18 cellular contexts compared by ENCODE assay signal in the genomic region with DNA sequence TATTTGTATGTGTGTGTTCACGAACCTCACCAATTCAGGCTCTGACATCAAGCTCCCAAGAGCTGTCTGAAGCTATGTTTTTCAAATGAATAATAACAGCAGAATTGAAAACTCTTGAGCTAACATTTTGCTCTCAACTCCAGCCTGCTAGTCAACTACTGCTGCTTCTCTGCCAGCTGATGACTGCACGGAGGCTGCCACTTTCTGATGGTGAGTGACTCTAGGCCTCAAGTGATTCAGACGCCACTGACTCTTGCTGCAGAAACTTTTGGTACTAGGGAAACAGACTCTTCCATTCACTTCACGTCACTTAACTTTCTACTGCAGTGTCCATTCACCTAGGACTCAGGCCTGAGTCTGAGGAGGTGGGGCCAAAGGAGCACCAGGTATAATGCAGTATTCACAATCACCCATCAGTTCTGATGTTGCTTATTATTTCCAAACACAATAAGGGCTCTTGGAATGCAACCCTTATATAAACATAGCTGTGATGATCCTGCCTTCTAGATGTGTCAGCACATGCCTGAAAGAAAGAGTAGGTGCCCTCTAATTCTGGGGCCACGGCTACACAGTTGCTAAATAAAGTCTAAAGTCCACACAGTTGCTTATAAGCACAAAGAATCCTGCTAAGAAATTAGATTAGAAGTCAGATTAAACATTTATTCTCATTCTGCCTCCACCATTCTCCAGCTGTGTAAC. TPM values are rescaled to one million over a fixed set of nuclear protein-coding genes. Genes with fewer than 3 reads are reported as not detected.
DNase-seq lines count a peak whose midpoint lies in the region; ATAC-seq and TF ChIP-seq lines count a peak whose summit lies in the region.
"Had no signal": no experiment of that assay in that cellular context is flagged by ENCODE, and none has a peak within 500 bp of the region (broad histone marks: within the 10 kb centered on the region; RNA-seq: fewer than 3 reads in every experiment).

No MANE protein-coding gene starts in this region.

- intact Hi-C loops in esophagus muscularis mucosa (cut with DNase I): loop anchor here (5.0 kb wide), 1 partner anchor 1261 kb away; no protein-coding TSS in a partner anchor

- H3K4me1 ChIP-seq in HEK293 (ENCODE audit: control insufficient read depth, insufficient read depth, low read length) (no peaks in the 10 kb centered on the region), esophagus muscularis mucosa (peaks cover 3 to 21% (median 12%) of the 10 kb centered on the region in 4 donors), Peyer's patch (no peaks in the 10 kb centered on the region)
- H3K4me1 ChIP-seq: testis had no signal

- POLR2A ChIA-PET in HEK293 (lab: Yijun Ruan, JAX): no interaction called here

- DNase-seq in RPMI7951 (ENCODE audit: low read depth) (peak; percentile 50), esophagus muscularis mucosa (ENCODE audit: extremely low spot score) (no peak), stromal cell of bone marrow (ENCODE audit: low read depth) (peak; percentile 70), Peyer's patch (no peak)
- no peak for DNase-seq in stimulated activated effector memory CD8-positive, alpha-beta T cell treated with anti-CD3 and anti-CD28 coated beads, Interleukin-12 subunit alpha, Interleukin-12 subunit beta, amount 100 ng/mL, for 72 hours (ENCODE audit: low spot score in 2 of 2)
- DNase-seq: activated CD4-positive, CD25-positive, alpha-beta regulatory T cell treated with anti-CD3 and anti-CD28 coated beads, Interleukin-2, amount 50 U/mL, for 72 hours; heart right ventricle; midbrain; NCI-H2171 treated with DMSO at 0.1 percent for 48 hours; stimulated activated CD4-positive, alpha-beta T cell treated with anti-CD3 and anti-CD28 coated beads, Interleukin-1b, Interleukin-23, amount 100 ng/mL, for 48 hours; T-helper 17 cell; testis had no signal

- 51% methylated on average over 5 of the region's 5 CpGs for WGBS in esophagus muscularis mucosa

- H3K27me3 ChIP-seq in esophagus muscularis mucosa: no peaks in the 10 kb centered on the region
- H3K27me3 ChIP-seq in Peyer's patch: no peaks in the 10 kb centered on the region
- H3K27me3 ChIP-seq: testis had no signal

- H3K4me3 Mint-ChIP-seq in stimulated activated effector memory CD8-positive, alpha-beta T cell treated with anti-CD3 and anti-CD28 coated beads, Interleukin-12 subunit alpha, Interleukin-12 subunit beta, amount 100 ng/mL, for 72 hours: no peak overlapping the region
- H3K4me3 Mint-ChIP-seq: activated naive CD4-positive, alpha-beta T cell treated with anti-CD3 and anti-CD28 coated beads, Interleukin-2, amount 50 U/mL, for 24 hours; CD14-positive monocyte; T-helper 17 cell had no signal

- H3K27ac ChIP-seq in HEK293 (ENCODE audit: extremely low read depth, low read depth, low read length): no peak overlapping the region
- H3K27ac ChIP-seq in esophagus muscularis mucosa (replicated peaks in 1 of 4): peak overlapping the region in 3 of 4 donors; percentile 2 to 47 (median 26)
- no peak overlapping the region for H3K27ac ChIP-seq in Peyer's patch
- H3K27ac ChIP-seq: heart right ventricle, testis had no signal

- H3K9me3 Mint-ChIP-seq in stimulated activated effector memory CD8-positive, alpha-beta T cell treated with anti-CD3 and anti-CD28 coated beads, Interleukin-12 subunit alpha, Interleukin-12 subunit beta, amount 100 ng/mL, for 72 hours: no peaks in the 10 kb centered on the region
- H3K9me3 Mint-ChIP-seq: activated naive CD4-positive, alpha-beta T cell treated with anti-CD3 and anti-CD28 coated beads, Interleukin-2, amount 50 U/mL, for 24 hours; CD14-positive monocyte had no signal

- TF ChIP-seq CTCF in HEK293 (tag by site-specific recombination; IDR thresholded peaks at IDR 0.05) (no peak), esophagus muscularis mucosa (IDR thresholded peaks at IDR 0.05) (no peak), Peyer's patch (IDR thresholded peaks at IDR 0.05) (no peak)

- H3K4me3 ChIP-seq in HEK293 (ENCODE audit: low read depth, low read length) (no peak overlapping the region), esophagus muscularis mucosa (no peak overlapping the region), Peyer's patch (no peak overlapping the region)
- H3K4me3 ChIP-seq: heart right ventricle, testis had no signal

- peaks cover 3% of the 10 kb centered on the region for H3K4me1 Mint-ChIP-seq in stimulated activated effector memory CD8-positive, alpha-beta T cell treated with anti-CD3 and anti-CD28 coated beads, Interleukin-12 subunit alpha, Interleukin-12 subunit beta, amount 100 ng/mL, for 72 hours
- H3K4me1 Mint-ChIP-seq: activated naive CD4-positive, alpha-beta T cell treated with anti-CD3 and anti-CD28 coated beads, Interleukin-2, amount 50 U/mL, for 24 hours had no signal

- peaks cover 3% of the 10 kb centered on the region for H3K36me3 Mint-ChIP-seq in stimulated activated effector memory CD8-positive, alpha-beta T cell treated with anti-CD3 and anti-CD28 coated beads, Interleukin-12 subunit alpha, Interleukin-12 subunit beta, amount 100 ng/mL, for 72 hours
- H3K36me3 Mint-ChIP-seq: activated naive CD4-positive, alpha-beta T cell treated with anti-CD3 and anti-CD28 coated beads, Interleukin-2, amount 50 U/mL, for 24 hours; CD14-positive monocyte had no signal

- no peaks in the 10 kb centered on the region for H3K9me3 ChIP-seq in HEK293 (ENCODE audit: control insufficient read depth, insufficient read depth, low read depth, low read length)
- H3K9me3 ChIP-seq in esophagus muscularis mucosa: no peaks in the 10 kb centered on the region
- H3K9me3 ChIP-seq in Peyer's patch: no peaks in the 10 kb centered on the region
- H3K9me3 ChIP-seq: heart right ventricle, testis had no signal

- CTCF ChIA-PET in HEK293 (lab: Yijun Ruan, JAX): interaction anchor here (0.6 to 2.0 kb wide), 4 partner anchors 8 to 1260 kb away, joined by 3 to 7 read pairs (median 4); no protein-coding TSS in a partner anchor

- no peak for ATAC-seq in GM21381 (IDR thresholded peaks at IDR 0.05; ENCODE audit: unreplicated experiment)
- ATAC-seq in stimulated activated effector memory CD8-positive, alpha-beta T cell treated with anti-CD3 and anti-CD28 coated beads, Interleukin-12 subunit alpha, Interleukin-12 subunit beta, amount 100 ng/mL, for 72 hours: no peak
- ATAC-seq: heart right ventricle, right cardiac atrium, Right ventricle myocardium inferior, T-helper 17 cell had no signal

- no peak for TF ChIP-seq POLR2A in esophagus muscularis mucosa (IDR thresholded peaks at IDR 0.05; ENCODE audit: low read depth)
- TF ChIP-seq POLR2A in Peyer's patch (IDR thresholded peaks at IDR 0.05): no peak

- no peak overlapping the region for H3K27ac Mint-ChIP-seq in stimulated activated effector memory CD8-positive, alpha-beta T cell treated with anti-CD3 and anti-CD28 coated beads, Interleukin-12 subunit alpha, Interleukin-12 subunit beta, amount 100 ng/mL, for 72 hours
- H3K27ac Mint-ChIP-seq: activated naive CD4-positive, alpha-beta T cell treated with anti-CD3 and anti-CD28 coated beads, Interleukin-2, amount 50 U/mL, for 24 hours; CD14-positive monocyte; T-helper 17 cell had no signal

- no peak for TF ChIP-seq EP300 in esophagus muscularis mucosa (IDR thresholded peaks at IDR 0.05)

- H3K36me3 ChIP-seq in HEK293 (ENCODE audit: control insufficient read depth in 2 of 2, insufficient read depth in 1 of 2, low read length in 2 of 2): no peaks in the 10 kb centered on the region
- no peaks in the 10 kb centered on the region for H3K36me3 ChIP-seq in esophagus muscularis mucosa
- no peaks in the 10 kb centered on the region for H3K36me3 ChIP-seq in Peyer's patch
- H3K36me3 ChIP-seq: heart right ventricle had no signal

TF ChIP-seq in HEK293, 187 proteins besides CTCF, POLR2A, EP300 and RAD21:
- TF ChIP-seq ZNF529 (tag by site-specific recombination; IDR thresholded peaks at IDR 0.05; ENCODE audit: insufficient replicate concordance) (no peak), PRDM1 (tag by site-specific recombination; IDR thresholded peaks at IDR 0.05) (0 out of 2 replicates have a peak, but pooled peaks have one; percentile 15), ZNF140 (tag by site-specific recombination; IDR thresholded peaks at IDR 0.05) (no peak), SP7 (tag by site-specific recombination; IDR thresholded peaks at IDR 0.05) (no peak)

RNA-seq across cellular contexts. Expression of gene PRDM8, which starts 16.0 kb away (rescaled TPM):
- 6.4 and 11.7 TPM in 2 replicates for total RNA-seq in RPMI7951 (2014; rRNA removed; shearing (Covaris generic))
- total RNA-seq in esophagus muscularis mucosa: 10 to 100 TPM; 24.1 to 63.5 (median 34.3) TPM
- total RNA-seq in Peyer's patch: 1 to 10 TPM in 2 of 4 donors, under 1 TPM in 2; 0.35 to 5.8 (median 3.3) TPM

RNA-seq across cellular contexts. Expression of gene FGF5, which starts 53.2 kb away (rescaled TPM):
- total RNA-seq in RPMI7951 (2014; rRNA removed; shearing (Covaris generic)): 3.1 and 5.4 TPM in 2 replicates
- total RNA-seq in esophagus muscularis mucosa (1 to 10 TPM; 1.2 to 4.2 (median 2.0) TPM), Peyer's patch (not detected)
- total RNA-seq: right cardiac atrium, testis had no signal

Comparison
In these comparisons a context has a peak if more than half of its experiments do, and no peak if none do; other contexts are left out.
1. H3K27ac ChIP-seq: peak in esophagus muscularis mucosa (3 of 4); none in HEK293 (single experiment) and Peyer's patch (0 of 4).
2. DNase-seq: peak in RPMI7951 (single experiment) and stromal cell of bone marrow (single experiment); none in esophagus muscularis mucosa (single experiment), Peyer's patch (0 of 3) and stimulated activated effector memory CD8-positive, alpha-beta T cell treated with anti-CD3 and anti-CD28 coated beads, Interleukin-12 subunit alpha, Interleukin-12 subunit beta, amount 100 ng/mL, for 72 hours (0 of 2).